ENCODE assay signal across 9 cellular contexts in genomic region chr4:143402776-143403550, GRCh38.
DNase-seq lines count a peak whose midpoint lies in the region; ATAC-seq and TF ChIP-seq lines count a peak whose summit lies in the region.
"Had no signal": no experiment of that assay in that cellular context is flagged by ENCODE, and none has a peak within 500 bp of the region (broad histone marks: within the 10 kb centered on the region; RNA-seq: fewer than 3 reads in every experiment).

No MANE protein-coding gene starts in this region.

- no peaks in the 10 kb centered on the region for H3K36me3 ChIP-seq in CD8-positive, alpha-beta T cell (ENCODE audit: insufficient read depth, low read length)
- H3K36me3 ChIP-seq in mucosa of rectum (ENCODE audit: control insufficient read depth in 2 of 2, insufficient read depth in 2 of 2, low read length in 2 of 2) = no peaks in the 10 kb centered on the region
- H3K36me3 ChIP-seq: SJSA1 had no signal

- POLR2A ChIA-PET in CD8-positive, alpha-beta T cell (lab: Charles Lee) = interaction anchor here (0.5 kb wide), 1 partner anchor 130 kb away, joined by 4 read pairs; no protein-coding TSS in a partner anchor

- no peak for DNase-seq in CD8-positive, alpha-beta T cell
- DNase-seq in T-helper 17 cell (no peak), nephron progenitor cell (no peak), NCI-H2227 (lab: John Stamatoyannopoulos, UW; ENCODE audit: unreplicated experiment) (no peak), NCI-H128 (lab: John Stamatoyannopoulos, UW; ENCODE audit: unreplicated experiment) (no peak), DMS79 (lab: John Stamatoyannopoulos, UW) (no peak)

- ATAC-seq in CD8-positive, alpha-beta T cell = no peak
- ATAC-seq in GM21786 (IDR thresholded peaks at IDR 0.05; ENCODE audit: unreplicated experiment) = peak; percentile 29
- no peak for ATAC-seq in T-helper 17 cell

- H3K27me3 ChIP-seq in CD8-positive, alpha-beta T cell (ENCODE audit: insufficient read depth, low read length) = no peaks in the 10 kb centered on the region
- no peaks in the 10 kb centered on the region for H3K27me3 ChIP-seq in mucosa of rectum (ENCODE audit: control insufficient read depth in 2 of 2, insufficient read depth in 2 of 2, low read length in 2 of 2)
- H3K27me3 ChIP-seq: SJSA1 had no signal

- H3K27ac ChIP-seq in CD8-positive, alpha-beta T cell (ENCODE audit: low read depth, low read length) = no peak overlapping the region
- H3K27ac ChIP-seq in mucosa of rectum (ENCODE audit: low read depth in 2 of 2, low read length in 2 of 2) = peak overlapping the region in 1 of 2 donors; percentile 39
- H3K27ac ChIP-seq: SJSA1 had no signal

- no peaks in the 10 kb centered on the region for H3K4me1 ChIP-seq in CD8-positive, alpha-beta T cell (ENCODE audit: insufficient read depth, low read length)
- H3K4me1 ChIP-seq in mucosa of rectum (ENCODE audit: control insufficient read depth in 2 of 2, insufficient read depth in 2 of 2, low read length in 2 of 2) = peaks cover 0 to 8% of the 10 kb centered on the region in 2 donors
- H3K4me1 ChIP-seq: SJSA1 had no signal

- H3K9me3 Mint-ChIP-seq in CD8-positive, alpha-beta T cell = no peaks in the 10 kb centered on the region
- H3K9me3 Mint-ChIP-seq in nephron progenitor cell = no peaks in the 10 kb centered on the region

- TF ChIP-seq CTCF in CD8-positive, alpha-beta T cell (IDR thresholded peaks at IDR 0.05) = no peak
- no peak for TF ChIP-seq CTCF in nephron progenitor cell (IDR thresholded peaks at IDR 0.05)

- peaks cover 16% of the 10 kb centered on the region for H3K4me1 Mint-ChIP-seq in CD8-positive, alpha-beta T cell (ENCODE audit: low read depth)
- peaks cover 18% of the 10 kb centered on the region for H3K4me1 Mint-ChIP-seq in T-helper 17 cell
- H3K4me1 Mint-ChIP-seq in nephron progenitor cell = peaks cover 24% of the 10 kb centered on the region

- H3K4me3 Mint-ChIP-seq in CD8-positive, alpha-beta T cell = peak overlapping the region; percentile 40
- peak overlapping the region; percentile 46 for H3K4me3 Mint-ChIP-seq in T-helper 17 cell
- H3K4me3 Mint-ChIP-seq in nephron progenitor cell = no peak overlapping the region

- H3K27me3 Mint-ChIP-seq in CD8-positive, alpha-beta T cell (ENCODE audit: low read depth) = no peaks in the 10 kb centered on the region
- H3K27me3 Mint-ChIP-seq in T-helper 17 cell (peaks cover 10% of the 10 kb centered on the region), nephron progenitor cell (ENCODE audit: low read depth, poor library complexity) (no peaks in the 10 kb centered on the region)

- H3K9me3 ChIP-seq in CD8-positive, alpha-beta T cell (ENCODE audit: low read length) = no peaks in the 10 kb centered on the region
- no peaks in the 10 kb centered on the region for H3K9me3 ChIP-seq in T-helper 17 cell (ENCODE audit: control insufficient read depth, low read length, poor library complexity, severe bottlenecking)
- no peaks in the 10 kb centered on the region for H3K9me3 ChIP-seq in mucosa of rectum (ENCODE audit: control insufficient read depth in 2 of 2, low read length in 2 of 2)
- H3K9me3 ChIP-seq: SJSA1 had no signal

- no peaks in the 10 kb centered on the region for H3K36me3 Mint-ChIP-seq in CD8-positive, alpha-beta T cell
- H3K36me3 Mint-ChIP-seq in T-helper 17 cell (ENCODE audit: low read depth) (no peaks in the 10 kb centered on the region), nephron progenitor cell (ENCODE audit: low read depth) (no peaks in the 10 kb centered on the region)

- no peak overlapping the region for H3K4me3 ChIP-seq in CD8-positive, alpha-beta T cell (ENCODE audit: low read depth, low read length)
- peak overlapping the region; percentile 0 to 1 for H3K4me3 ChIP-seq in mucosa of rectum (ENCODE audit: low read length in 2 of 2)
- H3K4me3 ChIP-seq: SJSA1 had no signal

- CTCF ChIA-PET in CD8-positive, alpha-beta T cell (lab: Charles Lee) = no interaction called here

- no peak overlapping the region for H3K9ac ChIP-seq in mucosa of rectum (ENCODE audit: low read depth in 1 of 2, low read length in 2 of 2)

- H3K27ac Mint-ChIP-seq in CD8-positive, alpha-beta T cell = no peak overlapping the region
- H3K27ac Mint-ChIP-seq in T-helper 17 cell (no peak overlapping the region), nephron progenitor cell (no peak overlapping the region)

- intact Hi-C loops in CD8-positive, alpha-beta T cell (cut with DNase I, micrococcal nuclease) = no loop called here
